Comparison of ENCODE assay signal across 9 cellular contexts in genomic region chr16:87550510-87550961, GRCh38. TPM values are rescaled to one million over a fixed set of nuclear protein-coding genes. Genes with fewer than 3 reads are reported as not detected.
A peak's percentile ranks its signal among the peaks of the same experiment; 100 is the strongest.
DNase-seq lines count a peak whose midpoint lies in the region; ATAC-seq, FAIRE-seq and TF ChIP-seq lines count a peak whose summit lies in the region.
"Had no signal": no experiment of that assay in that cellular context is flagged by ENCODE, and none has a peak within 500 bp of the region (broad histone marks: within the 10 kb centered on the region; RNA-seq: fewer than 3 reads in every experiment).

No MANE protein-coding gene starts in this region.

- H3K9me1 ChIP-seq in keratinocyte (ENCODE audit: control insufficient read depth, extremely low read depth, insufficient read depth, low read length) = no peaks in the 10 kb centered on the region

- H4K20me1 ChIP-seq in astrocyte (ENCODE audit: insufficient read depth, low read length) (no peaks in the 10 kb centered on the region), keratinocyte (ENCODE audit: control insufficient read depth, extremely low read depth, insufficient read depth, low read length) (no peaks in the 10 kb centered on the region)

- H3K79me2 ChIP-seq in astrocyte (ENCODE audit: insufficient read depth, low read length) (no peaks in the 10 kb centered on the region), keratinocyte (ENCODE audit: control insufficient read depth, insufficient read depth, low read length) (no peaks in the 10 kb centered on the region)

- H3K36me3 Mint-ChIP-seq in astrocyte (ENCODE audit: low read depth, unreplicated experiment) = peaks cover 5% of the 10 kb centered on the region

- H3K4me3 ChIP-seq in astrocyte (ENCODE audit: insufficient read depth, low read depth, low read length) (no peak overlapping the region), keratinocyte (ENCODE audit: control insufficient read depth in 2 of 3, extremely low read depth in 1 of 3, insufficient read depth in 2 of 3, low read depth in 1 of 3, low read length in 3 of 3) (no peak overlapping the region)
- H3K4me3 ChIP-seq: skin epidermis had no signal

- H3K4me2 ChIP-seq in astrocyte (ENCODE audit: low read length) = no peak overlapping the region
- no peak overlapping the region for H3K4me2 ChIP-seq in keratinocyte (ENCODE audit: control insufficient read depth, extremely low read depth, insufficient read depth, low read depth, low read length)

- DNase-seq in GM13976 (ENCODE audit: low spot score) (peak; percentile 88), T-helper 2 cell (peak; percentile 27 to 50 (median 33)), astrocyte (ENCODE audit: low read depth) (no peak), keratinocyte (ENCODE audit: low read depth, low spot score) (no peak), NCI-H2227 (lab: John Stamatoyannopoulos, UW; ENCODE audit: unreplicated experiment) (no peak)
- DNase-seq in stimulated activated CD8-positive, alpha-beta memory T cell treated with anti-CD3 and anti-CD28 coated beads, Interleukin-12 subunit alpha, Interleukin-12 subunit beta, amount 100 ng/mL, for 4 hours (ENCODE audit: low read depth) = peak; percentile 27

- peaks cover 10% of the 10 kb centered on the region for H3K9me3 Mint-ChIP-seq in astrocyte (ENCODE audit: unreplicated experiment)

- H3K27me3 ChIP-seq in astrocyte (ENCODE audit: insufficient read depth, low read length) = peaks cover 20% of the 10 kb centered on the region
- peaks cover 18% of the 10 kb centered on the region for H3K27me3 ChIP-seq in keratinocyte (ENCODE audit: control insufficient read depth, extremely low read depth, insufficient read depth, low read length)

- H3K36me3 ChIP-seq in astrocyte (ENCODE audit: insufficient read depth, low read length) (no peaks in the 10 kb centered on the region), keratinocyte (ENCODE audit: control insufficient read depth in 2 of 2, extremely low read depth in 1 of 2, insufficient read depth in 2 of 2, low read length in 2 of 2) (no peaks in the 10 kb centered on the region)

- H3K27ac ChIP-seq in astrocyte (ENCODE audit: low read depth, low read length) = no peak overlapping the region
- no peak overlapping the region for H3K27ac ChIP-seq in keratinocyte (ENCODE audit: control insufficient read depth, insufficient read depth, low read length)
- H3K27ac ChIP-seq: skin epidermis had no signal

- H2AFZ ChIP-seq in astrocyte (ENCODE audit: low read depth, low read length) (no peak overlapping the region), keratinocyte (ENCODE audit: control insufficient read depth, low read length) (no peak overlapping the region)

- dilution Hi-C loops in keratinocyte (cut with MboI; ENCODE audit: extremely low pct_ligation_motif_present, low sequenced_read_pairs) = no loop called here

- no peak overlapping the region for H3K4me3 Mint-ChIP-seq in astrocyte (ENCODE audit: unreplicated experiment)

- ATAC-seq in HG02642 (IDR thresholded peaks at IDR 0.05; ENCODE audit: poor library complexity, unreplicated experiment) = no peak
- ATAC-seq in GM21786 (IDR thresholded peaks at IDR 0.05; ENCODE audit: unreplicated experiment) = no peak

- peak; percentile 82 for TF ChIP-seq CTCF in GM13976 (IDR thresholded peaks at IDR 0.05; ENCODE audit: borderline replicate concordance, control extremely low read depth, extremely low read depth, insufficient read depth, missing control alignments)
- peak; percentile 56 for TF ChIP-seq CTCF in astrocyte (IDR thresholded peaks at IDR 0.05; ENCODE audit: insufficient read depth, low read depth, low read length)
- TF ChIP-seq CTCF in keratinocyte (optimal IDR thresholded peaks at IDR 0.05 in 1 of 3, IDR thresholded peaks at IDR 0.05 in 1 of 3, conservative IDR thresholded peaks at IDR 0.05 in 1 of 3; ENCODE audit: extremely low read depth in 1 of 3, insufficient read depth in 2 of 3, low read length in 3 of 3) = peak; percentile 78 to 99 (median 81)

- H3K4me1 ChIP-seq in astrocyte (ENCODE audit: insufficient read depth, low read length) = peaks cover 6% of the 10 kb centered on the region
- peaks cover 6% of the 10 kb centered on the region for H3K4me1 ChIP-seq in keratinocyte (ENCODE audit: control insufficient read depth, extremely low read depth, insufficient read depth, low read length)

- H3K9ac ChIP-seq in astrocyte (ENCODE audit: low read length) (no peak overlapping the region), keratinocyte (ENCODE audit: control insufficient read depth, extremely low read depth, insufficient read depth, low read length) (no peak overlapping the region)

- H3K4me1 Mint-ChIP-seq in astrocyte (ENCODE audit: low read depth, unreplicated experiment) = peaks cover 14% of the 10 kb centered on the region

- peaks cover 34% of the 10 kb centered on the region for H3K27me3 Mint-ChIP-seq in astrocyte (ENCODE audit: low read depth, unreplicated experiment)

- in situ Hi-C loops in GM13976 (cut with MboI; ENCODE audit: low sequenced_read_pairs, unreplicated experiment) = no loop called here

- no peak overlapping the region for H3K27ac Mint-ChIP-seq in astrocyte (ENCODE audit: unreplicated experiment)

- no peak for FAIRE-seq in astrocyte (lab: Jason Lieb, UNC)
- no peak for FAIRE-seq in keratinocyte (lab: Jason Lieb, UNC)

- peaks cover 10% of the 10 kb centered on the region for H3K9me3 ChIP-seq in astrocyte (ENCODE audit: insufficient read depth, low read depth, low read length)
- H3K9me3 ChIP-seq in keratinocyte (ENCODE audit: control insufficient read depth, low read depth, low read length) = no peaks in the 10 kb centered on the region

RNA-seq across cellular contexts. Expression of gene JPH3, which starts 51.8 kb away (rescaled TPM):
- 8.6 and 9.3 TPM in 2 replicates for total RNA-seq in astrocyte
- polyA plus RNA-seq in keratinocyte = 0.01 TPM in 2 of 3 replicates, not detected in the other
- polyA plus RNA-seq in keratinocyte (2011; ENCODE audit: low read depth) = not detected
- 0.02 and 0.06 TPM in 2 replicates for polyA plus RNA-seq in keratinocyte (2011; cell fraction: cytosol; rRNA removed)
- polyA plus RNA-seq in keratinocyte (2011; cell fraction: nucleus; rRNA removed) = 0.03 and 0.13 TPM in 2 replicates
- 0.03 TPM in 1 of 2 replicates, not detected in the other for polyA plus RNA-seq in keratinocyte (2012; ENCODE audit: low replicate concordance)
- not detected in 3 replicates for polyA minus RNA-seq in keratinocyte
- not detected for polyA minus RNA-seq in keratinocyte (2011; cell fraction: cytosol; rRNA and poly(A)+ RNA removed)
- polyA minus RNA-seq in keratinocyte (2011; cell fraction: nucleus; rRNA and poly(A)+ RNA removed) = 0.21 TPM in 1 of 2 replicates, not detected in the other

RNA-seq across cellular contexts. Expression of gene ZCCHC14, which starts 57.7 kb away (rescaled TPM):
- total RNA-seq in astrocyte = 19.0 and 19.2 TPM in 2 replicates
- 2.8 to 3.9 TPM (median 3.6 TPM) in 3 replicates for polyA plus RNA-seq in keratinocyte
- 2.7 TPM for polyA plus RNA-seq in keratinocyte (2011; ENCODE audit: low read depth)
- polyA plus RNA-seq in keratinocyte (2011; cell fraction: cytosol; rRNA removed) = 3.0 and 3.5 TPM in 2 replicates
- polyA plus RNA-seq in keratinocyte (2011; cell fraction: nucleus; rRNA removed) = 16.7 and 17.6 TPM in 2 replicates
- 6.0 and 7.4 TPM in 2 replicates for polyA plus RNA-seq in keratinocyte (2012; ENCODE audit: low replicate concordance)
- 4.8 to 11.9 TPM (median 5.9 TPM) in 3 replicates for polyA minus RNA-seq in keratinocyte
- 8.2 TPM for polyA minus RNA-seq in keratinocyte (2011; cell fraction: cytosol; rRNA and poly(A)+ RNA removed)
- polyA minus RNA-seq in keratinocyte (2011; cell fraction: nucleus; rRNA and poly(A)+ RNA removed) = 10.7 and 15.2 TPM in 2 replicates

Comparison
In these comparisons a context has a peak if more than half of its experiments do, and no peak if none do; other contexts are left out.
1. DNase-seq: peak in GM13976 (single experiment), T-helper 2 cell (5 of 5) and stimulated activated CD8-positive, alpha-beta memory T cell treated with anti-CD3 and anti-CD28 coated beads, Interleukin-12 subunit alpha, Interleukin-12 subunit beta, amount 100 ng/mL, for 4 hours (single experiment); none in astrocyte (single experiment), keratinocyte (single experiment) and NCI-H2227 (single experiment).
2. Peak in every context shown above with its lines, with median percentiles within 50 percentile points of each other: CTCF ChIP-seq.